9 cellular contexts compared by ENCODE assay signal in the genomic region with DNA sequence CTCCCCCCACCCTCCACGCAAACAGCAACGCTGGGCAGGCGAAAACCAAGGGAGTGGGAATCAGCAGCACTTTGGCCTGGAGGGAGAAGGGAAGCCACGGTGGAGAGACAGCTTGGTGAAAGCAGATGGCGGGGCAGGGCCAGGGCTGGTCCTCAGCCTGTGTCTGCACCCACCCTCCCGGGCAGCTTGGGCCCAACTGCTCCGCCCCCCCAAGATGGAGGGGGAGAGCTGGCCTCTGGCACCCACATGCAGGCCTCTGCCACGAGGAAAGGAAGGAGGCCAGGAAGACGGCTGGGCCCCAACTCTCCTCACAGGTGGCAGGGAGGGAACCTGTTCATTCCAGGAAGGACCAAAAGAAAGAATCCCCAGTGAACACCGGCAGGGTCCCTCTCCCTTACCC. TPM values are rescaled to one million over a fixed set of nuclear protein-coding genes. Genes with fewer than 3 reads are reported as not detected.
DNase-seq lines count a peak whose midpoint lies in the region; ATAC-seq and TF ChIP-seq lines count a peak whose summit lies in the region.
"Had no signal": no experiment of that assay in that cellular context is flagged by ENCODE, and none has a peak within 500 bp of the region (broad histone marks: within the 10 kb centered on the region; RNA-seq: fewer than 3 reads in every experiment).

No MANE protein-coding gene starts in this region.

- H3K4me3 ChIP-seq in GM23248 (no peak overlapping the region), WERI-Rb-1 (ENCODE audit: low read depth, low read length) (no peak overlapping the region), hepatocyte (no peak overlapping the region), skeletal muscle satellite cell (ENCODE audit: low read length) (no peak overlapping the region)

- 60 to 69% methylated on average over 8 to 10 of the region's 10 CpGs for whole genome bisulfite sequencing in GM23248 (ENCODE audit: low coverage in 1 of 2, low lambda C conversion rate in 2 of 2, missing lambda C conversion rate in 2 of 2), 2 experiments
- WGBS in hepatocyte (ENCODE audit: low lambda C conversion rate, missing lambda C conversion rate) = 77% methylated on average over 10 of the region's 10 CpGs

- no peak for ATAC-seq in GM18909 (IDR thresholded peaks at IDR 0.05; ENCODE audit: poor library complexity, unreplicated experiment)

- H4K20me1 ChIP-seq in GM23248 (ENCODE audit: insufficient read depth) = no peaks in the 10 kb centered on the region
- H4K20me1 ChIP-seq in hepatocyte (ENCODE audit: insufficient read depth, poor library complexity, severe bottlenecking) = no peaks in the 10 kb centered on the region

- in situ Hi-C loops in GM23248 (cut with MboI) = no loop called here

- TF ChIP-seq CTCF in WERI-Rb-1 (IDR thresholded peaks at IDR 0.05; ENCODE audit: low read depth, low read length) (no peak), hepatocyte (IDR thresholded peaks at IDR 0.05; ENCODE audit: poor library complexity) (no peak)

- H3K27ac ChIP-seq in GM23248 (peak overlapping the region; percentile 85), WERI-Rb-1 (peak overlapping the region; percentile 81), hepatocyte (peak overlapping the region; percentile 99)

- no peaks in the 10 kb centered on the region for H3K9me2 ChIP-seq in GM23248 (ENCODE audit: insufficient read depth)
- H3K9me2 ChIP-seq in hepatocyte (replicated peaks; ENCODE audit: insufficient read depth) = no peaks in the 10 kb centered on the region

- no peaks in the 10 kb centered on the region for H3K27me3 ChIP-seq in GM23248 (replicated peaks; ENCODE audit: insufficient read depth)
- no peaks in the 10 kb centered on the region for H3K27me3 ChIP-seq in WERI-Rb-1 (ENCODE audit: insufficient read depth, low read depth, severe bottlenecking)
- no peaks in the 10 kb centered on the region for H3K27me3 ChIP-seq in hepatocyte
- H3K27me3 ChIP-seq in skeletal muscle satellite cell (ENCODE audit: control insufficient read depth, insufficient read depth, low read length) = no peaks in the 10 kb centered on the region

- H3K9me3 ChIP-seq in GM23248 (ENCODE audit: low read depth) (no peaks in the 10 kb centered on the region), WERI-Rb-1 (ENCODE audit: severe bottlenecking) (no peaks in the 10 kb centered on the region), hepatocyte (ENCODE audit: low read depth) (no peaks in the 10 kb centered on the region), skeletal muscle satellite cell (replicated peaks; ENCODE audit: low read length) (no peaks in the 10 kb centered on the region)

- peaks cover 14% of the 10 kb centered on the region; the same call in 1 of the 2 replicates for H3K36me3 ChIP-seq in GM23248 (ENCODE audit: low read depth)
- peaks cover 12% of the 10 kb centered on the region for H3K36me3 ChIP-seq in WERI-Rb-1
- H3K36me3 ChIP-seq in hepatocyte (replicated peaks; ENCODE audit: insufficient read depth, low read depth) = no peaks in the 10 kb centered on the region
- peaks cover 43% of the 10 kb centered on the region for H3K36me3 ChIP-seq in skeletal muscle satellite cell (ENCODE audit: insufficient read depth, low read length)

- peaks cover 31% of the 10 kb centered on the region for H3K4me1 ChIP-seq in GM23248 (ENCODE audit: insufficient read depth)
- peaks cover 21% of the 10 kb centered on the region for H3K4me1 ChIP-seq in hepatocyte (ENCODE audit: insufficient read depth)
- H3K4me1 ChIP-seq in skeletal muscle satellite cell (ENCODE audit: control insufficient read depth, insufficient read depth, low read length) = peaks cover 38% of the 10 kb centered on the region

- H2AFZ ChIP-seq in GM23248 (no peak overlapping the region), hepatocyte (no peak overlapping the region)

- no peak overlapping the region for H3K4me2 ChIP-seq in GM23248 (ENCODE audit: unreplicated experiment)
- H3K4me2 ChIP-seq in hepatocyte = no peak overlapping the region
- no peak overlapping the region for H3K4me2 ChIP-seq in skeletal muscle satellite cell (ENCODE audit: low read length)

- H3K79me2 ChIP-seq in GM23248 (ENCODE audit: insufficient read depth) = no peaks in the 10 kb centered on the region; the same call in 1 of the 2 replicates
- no peaks in the 10 kb centered on the region for H3K79me2 ChIP-seq in hepatocyte

- DNase-seq in GM23248 = no peak
- peak; percentile 89 for DNase-seq in WERI-Rb-1
- DNase-seq in hepatocyte (ENCODE audit: low spot score) = no peak
- no peak for DNase-seq in hypothalamus (lab: John Stamatoyannopoulos, UW)
- no peak for DNase-seq in COLO829 (ENCODE audit: low spot score)
- no peak for DNase-seq in pons (ENCODE audit: low spot score)
- DNase-seq: activated naive CD8-positive, alpha-beta T cell treated with anti-CD3 and anti-CD28 coated beads, Interleukin-2, amount 10 ng/mL, durations not matched to agents 7 days and 5 days had no signal

- H3F3A ChIP-seq in GM23248 (ENCODE audit: insufficient read depth) = peaks cover 24% of the 10 kb centered on the region

- H3K9ac ChIP-seq in GM23248 (peak overlapping the region; percentile 68), skeletal muscle satellite cell (ENCODE audit: low read depth, low read length) (peak overlapping the region; percentile 76)

RNA-seq across cellular contexts. Expression of a gene that starts 17.9 kb away (rescaled TPM):
- 68.1 and 73.0 TPM in 2 replicates for total RNA-seq in GM23248 (2014; rRNA removed; shearing (Covaris generic))
- 34.6 and 37.1 TPM in 2 replicates for polyA plus RNA-seq in GM23248 (2016; fragmentation: Nextera tagmentation; extraction: Ambion mirVana)
- 55.9 and 70.4 TPM in 2 replicates for total RNA-seq in hepatocyte
- polyA plus RNA-seq in hepatocyte = 67.2 and 76.3 TPM in 2 replicates
- total RNA-seq in skeletal muscle satellite cell (2012; rRNA removed) = 29.7 and 36.9 TPM in 2 replicates

RNA-seq across cellular contexts. Expression of a gene that starts 38.0 kb away (rescaled TPM):
- total RNA-seq in GM23248 (2014; rRNA removed; shearing (Covaris generic)) = 5.5 and 28.3 TPM in 2 replicates
- 5.6 and 6.5 TPM in 2 replicates for polyA plus RNA-seq in GM23248 (2016; fragmentation: Nextera tagmentation; extraction: Ambion mirVana)
- 28.2 and 39.9 TPM in 2 replicates for total RNA-seq in hepatocyte
- 30.2 and 42.6 TPM in 2 replicates for polyA plus RNA-seq in hepatocyte
- 4.8 and 8.6 TPM in 2 replicates for total RNA-seq in skeletal muscle satellite cell (2012; rRNA removed)

RNA-seq across cellular contexts. Expression of a gene that starts 53.2 kb away (rescaled TPM):
- total RNA-seq in GM23248 (2014; rRNA removed; shearing (Covaris generic)) = 73.2 and 91.0 TPM in 2 replicates
- 82.7 and 83.7 TPM in 2 replicates for polyA plus RNA-seq in GM23248 (2016; fragmentation: Nextera tagmentation; extraction: Ambion mirVana)
- 32.1 and 58.2 TPM in 2 replicates for total RNA-seq in hepatocyte
- polyA plus RNA-seq in hepatocyte = 90.0 and 102 TPM in 2 replicates
- 33.0 and 43.7 TPM in 2 replicates for total RNA-seq in skeletal muscle satellite cell (2012; rRNA removed)
